11 cellular contexts compared by ENCODE assay signal in genomic region chr6:144559865-144560603, GRCh38.
DNase-seq lines count a peak whose midpoint lies in the region; ATAC-seq and TF ChIP-seq lines count a peak whose summit lies in the region.
"Had no signal": no experiment of that assay in that cellular context is flagged by ENCODE, and none has a peak within 500 bp of the region (broad histone marks: within the 10 kb centered on the region; RNA-seq: fewer than 3 reads in every experiment).

No MANE protein-coding gene starts in this region.

- H3K27me3 ChIP-seq in CD4-positive, alpha-beta T cell (ENCODE audit: control insufficient read depth, insufficient read depth, low read length): no peaks in the 10 kb centered on the region
- no peaks in the 10 kb centered on the region for H3K27me3 ChIP-seq in lower lobe of right lung (ENCODE audit: low read depth)
- H3K27me3 ChIP-seq: ascending aorta had no signal

- intact Hi-C loops in CD4-positive, alpha-beta T cell (cut with DNase I, micrococcal nuclease): no loop called here
- intact Hi-C loops in lower lobe of right lung (cut with DNase I): no loop called here

- DNase-seq in CD4-positive, alpha-beta T cell: peak in 4 of 10 experiments; percentile 1 to 15 (median 4)
- DNase-seq in activated naive CD8-positive, alpha-beta T cell treated with anti-CD3 and anti-CD28 coated beads for 36 hours: peak; percentile 1
- DNase-seq in lower lobe of right lung (no peak), NCI-H226 (no peak), cerebellum (ENCODE audit: low spot score) (no peak), GM20000 (ENCODE audit: low spot score) (no peak)
- DNase-seq: mesendoderm, NCI-H774 had no signal

- POLR2A ChIA-PET in CD4-positive, alpha-beta T cell (lab: Charles Lee): interaction anchor here (1.1 kb wide), 1 partner anchor 10 kb away, joined by 3 read pairs; no protein-coding TSS in a partner anchor

- peak overlapping the region; percentile 88 for H3K27ac Mint-ChIP-seq in CD4-positive, alpha-beta T cell
- peak overlapping the region; percentile 40 for H3K27ac Mint-ChIP-seq in activated naive CD8-positive, alpha-beta T cell treated with anti-CD3 and anti-CD28 coated beads for 36 hours

- H3K36me3 ChIP-seq in KOPT-K1 (ENCODE audit: insufficient read depth, low read length) (peaks cover 46% of the 10 kb centered on the region), lower lobe of right lung (peaks cover 64% of the 10 kb centered on the region)

- H3K9me3 ChIP-seq in CD4-positive, alpha-beta T cell (ENCODE audit: control insufficient read depth, low read length): no peaks in the 10 kb centered on the region
- H3K9me3 ChIP-seq in KOPT-K1 (ENCODE audit: insufficient read depth, low read length, poor library complexity, severe bottlenecking): peaks cover 20% of the 10 kb centered on the region
- no peaks in the 10 kb centered on the region for H3K9me3 ChIP-seq in lower lobe of right lung
- H3K9me3 ChIP-seq: ascending aorta had no signal

- no peak for TF ChIP-seq CTCF in CD4-positive, alpha-beta T cell (IDR thresholded peaks at IDR 0.05)
- TF ChIP-seq CTCF in lower lobe of right lung (IDR thresholded peaks at IDR 0.05) (no peak), GM20000 (IDR thresholded peaks at IDR 0.05; ENCODE audit: extremely low read depth, missing control alignments) (no peak)

- H3K36me3 Mint-ChIP-seq in CD4-positive, alpha-beta T cell (ENCODE audit: low read depth): peaks cover 51% of the 10 kb centered on the region
- H3K36me3 Mint-ChIP-seq in activated naive CD8-positive, alpha-beta T cell treated with anti-CD3 and anti-CD28 coated beads for 36 hours: peaks cover 15% of the 10 kb centered on the region

- CTCF ChIA-PET in CD4-positive, alpha-beta T cell (lab: Charles Lee): interaction anchor here (1.0 kb wide), 1 partner anchor 9 kb away, joined by 3 read pairs; no protein-coding TSS in a partner anchor

- H3K4me3 ChIP-seq in lower lobe of right lung: no peak overlapping the region
- H3K4me3 ChIP-seq: ascending aorta had no signal

- no peaks in the 10 kb centered on the region for H3K9me3 Mint-ChIP-seq in CD4-positive, alpha-beta T cell
- peaks cover 4% of the 10 kb centered on the region for H3K9me3 Mint-ChIP-seq in activated naive CD8-positive, alpha-beta T cell treated with anti-CD3 and anti-CD28 coated beads for 36 hours

- ATAC-seq in CD4-positive, alpha-beta T cell (ENCODE audit: poor library complexity): peak; percentile 94
- peak; percentile 71 to 88 for ATAC-seq in lower lobe of right lung
- ATAC-seq in HG03469 (IDR thresholded peaks at IDR 0.05; ENCODE audit: unreplicated experiment): no peak

- H3K4me1 ChIP-seq in lower lobe of right lung: peaks cover 4% of the 10 kb centered on the region
- H3K4me1 ChIP-seq: ascending aorta had no signal

- H3K27ac ChIP-seq in CD4-positive, alpha-beta T cell (ENCODE audit: low read depth, low read length): peak overlapping the region; percentile 32
- H3K27ac ChIP-seq in KOPT-K1 (ENCODE audit: low read depth, low read length, poor library complexity, severe bottlenecking) (peak overlapping the region; percentile 94), lower lobe of right lung (peak overlapping the region; percentile 5)
- H3K27ac ChIP-seq: ascending aorta had no signal

- no peaks in the 10 kb centered on the region for H3K27me3 Mint-ChIP-seq in CD4-positive, alpha-beta T cell
- H3K27me3 Mint-ChIP-seq in activated naive CD8-positive, alpha-beta T cell treated with anti-CD3 and anti-CD28 coated beads for 36 hours: no peaks in the 10 kb centered on the region

- peaks cover 28% of the 10 kb centered on the region for H3K4me1 Mint-ChIP-seq in CD4-positive, alpha-beta T cell (ENCODE audit: low read depth)
- peaks cover 17% of the 10 kb centered on the region for H3K4me1 Mint-ChIP-seq in activated naive CD8-positive, alpha-beta T cell treated with anti-CD3 and anti-CD28 coated beads for 36 hours

- peak overlapping the region; percentile 75 for H3K4me3 Mint-ChIP-seq in CD4-positive, alpha-beta T cell
- peak overlapping the region; percentile 47 for H3K4me3 Mint-ChIP-seq in activated naive CD8-positive, alpha-beta T cell treated with anti-CD3 and anti-CD28 coated beads for 36 hours

Comparison
In these comparisons a context has a peak if more than half of its experiments do, and no peak if none do; other contexts are left out.
1. H3K27ac ChIP-seq: peak in every context shown above with its lines; median percentile 94 in KOPT-K1; 32 in CD4-positive, alpha-beta T cell; 5 in lower lobe of right lung.